ENCODE assay signal across 1 cellular context in genomic region chr7:5420841-5421625, GRCh38.
TF ChIP-seq lines count a peak whose summit lies in the region.

No MANE protein-coding gene starts in this region.

TF ChIP-seq in liver, 16 proteins besides CTCF, POLR2A, EP300 and RAD21 (continued from another document):
- TF ChIP-seq REST (IDR thresholded peaks at IDR 0.05) (no peak), MAX (IDR thresholded peaks at IDR 0.05) (no peak), NR2F2 (IDR thresholded peaks at IDR 0.05) (no peak), RXRA (IDR thresholded peaks at IDR 0.05) (no peak), SP1 (IDR thresholded peaks at IDR 0.05) (no peak), FOXA2 (IDR thresholded peaks at IDR 0.05) (no peak), ATF3 (IDR thresholded peaks at IDR 0.05) (no peak)
